ENCODE assay signal across 33 cellular contexts in genomic region chr18:12765586-12765985, GRCh38.
"Had no signal": no experiment of that assay in that cellular context is flagged by ENCODE, and none has a peak within 500 bp of the region (broad histone marks: within the 10 kb centered on the region; RNA-seq: fewer than 3 reads in every experiment).

No MANE protein-coding gene starts in this region.

- H3K27ac Mint-ChIP-seq: activated CD8-positive, alpha-beta T cell treated with anti-CD3 and anti-CD28 coated beads, Interleukin-2, amount 10 ng/mL, durations not matched to agents 7 days and 5 days; activated naive CD4-positive, alpha-beta T cell treated with anti-CD3 and anti-CD28 coated beads, Interleukin-2, amount 10 ng/mL, durations not matched to agents 7 days and 5 days; activated naive CD8-positive, alpha-beta T cell; activated naive CD8-positive, alpha-beta T cell treated with anti-CD3 and anti-CD28 coated beads, Interleukin-2, amount 50 U/mL, for 24 hours; activated T-helper 1 cell treated with anti-CD3 and anti-CD28 coated beads, Interleukin-12 subunit alpha, Interleukin-12 subunit beta, Interleukin-2, Interleukin-4 antibody, amounts not matched to agents 30 ng/mL and 10 ng/mL and 1 ng/mL, durations not matched to agents 14 hours and 24 hours and 36 hours; brain had no signal

- H3K9me3 Mint-ChIP-seq: activated naive CD4-positive, alpha-beta T cell treated with anti-CD3 and anti-CD28 coated beads, Interleukin-2, amount 10 ng/mL, durations not matched to agents 7 days and 5 days; activated naive CD8-positive, alpha-beta T cell treated with anti-CD3 and anti-CD28 coated beads, Interleukin-2, amount 50 U/mL, for 24 hours; activated T-cell treated with anti-CD3 and anti-CD28 coated beads, Interleukin-2, amount 50 U/mL, for 4 hours; activated T-helper 1 cell treated with anti-CD3 and anti-CD28 coated beads, Interleukin-12 subunit alpha, Interleukin-12 subunit beta, Interleukin-2, Interleukin-4 antibody, amounts not matched to agents 30 ng/mL and 10 ng/mL and 1 ng/mL, durations not matched to agents 14 hours and 24 hours and 36 hours had no signal

- H3K27me3 Mint-ChIP-seq: activated naive CD8-positive, alpha-beta T cell; activated naive CD8-positive, alpha-beta T cell treated with anti-CD3 and anti-CD28 coated beads, Interleukin-2, amount 50 U/mL, for 24 hours had no signal

- H3K4me1 Mint-ChIP-seq: activated naive CD4-positive, alpha-beta T cell treated with anti-CD3 and anti-CD28 coated beads, Interleukin-2, amount 10 ng/mL, durations not matched to agents 7 days and 5 days; activated naive CD8-positive, alpha-beta T cell treated with anti-CD3 and anti-CD28 coated beads, Interleukin-2, amount 50 U/mL, for 24 hours; brain had no signal

- H3K4me1 ChIP-seq: Peyer's patch had no signal

- DNase-seq: activated CD4-positive, alpha-beta T cell treated with anti-CD3 and anti-CD28 coated beads for 1 hour; activated CD4-positive, alpha-beta T cell treated with anti-CD3 and anti-CD28 coated beads for 48 hours; activated CD4-positive, alpha-beta T cell treated with anti-CD3 and anti-CD28 coated beads, Interleukin-2, amount 50 U/mL, for 4 hours; activated CD4-positive, CD25-positive, alpha-beta regulatory T cell; activated CD8-positive, alpha-beta memory T cell treated with anti-CD3 and anti-CD28 coated beads, Interleukin-2, amount 50 U/mL, for 4 hours; activated CD8-positive, alpha-beta T cell treated with anti-CD3 and anti-CD28 coated beads, Interleukin-2, amount 10 ng/mL, durations not matched to agents 7 days and 5 days; activated naive CD4-positive, alpha-beta T cell treated with anti-CD3 and anti-CD28 coated beads, Interleukin-2, amount 10 ng/mL, durations not matched to agents 7 days and 5 days; activated naive CD8-positive, alpha-beta T cell treated with anti-CD3 and anti-CD28 coated beads, Interleukin-2, amount 50 U/mL, for 24 hours; activated T-cell treated with anti-CD3 and anti-CD28 coated beads for 4 hours; activated T-cell treated with anti-CD3 and anti-CD28 coated beads, Interleukin-2, amount 50 U/mL, for 4 hours; anterior cingulate cortex; caudate nucleus; cerebellar nuclear complex; MM.1S; MV-4-11; NCI-H1092; NCI-H1436 treated with DMSO at 0.1 percent for 48 hours; NCI-H1694 treated with DMSO at 0.1 percent for 48 hours; NCI-H2171; NCI-H748 treated with DMSO at 0.1 percent for 48 hours; NK-92 treated with Interleukin-12 subunit alpha and Interleukin-12 subunit beta, amount 100 ng/mL, for 24 hours; PC-3; RPMI8226; SIG-M5; SW 1271; T1000; WERI-Rb-1 had no signal

- H3K4me3 ChIP-seq: Peyer's patch had no signal

- ATAC-seq: activated naive CD8-positive, alpha-beta T cell treated with anti-CD3 and anti-CD28 coated beads, Interleukin-2, amount 50 U/mL, for 24 hours; activated T-cell treated with anti-CD3 and anti-CD28 coated beads, Interleukin-2, amount 50 U/mL, for 4 hours; PC-3; Right ventricle myocardium inferior; SK-N-SH treated with all-trans-retinoic acid at 6 μM for 48 hours had no signal

- H3K36me3 ChIP-seq: Peyer's patch, WERI-Rb-1 had no signal

- H3K4me3 Mint-ChIP-seq: activated CD8-positive, alpha-beta T cell treated with anti-CD3 and anti-CD28 coated beads, Interleukin-2, amount 10 ng/mL, durations not matched to agents 7 days and 5 days; activated naive CD4-positive, alpha-beta T cell treated with anti-CD3 and anti-CD28 coated beads, Interleukin-2, amount 10 ng/mL, durations not matched to agents 7 days and 5 days; activated naive CD8-positive, alpha-beta T cell; activated naive CD8-positive, alpha-beta T cell treated with anti-CD3 and anti-CD28 coated beads, Interleukin-2, amount 50 U/mL, for 24 hours; activated T-cell treated with anti-CD3 and anti-CD28 coated beads, Interleukin-2, amount 50 U/mL, for 4 hours; activated T-helper 1 cell treated with anti-CD3 and anti-CD28 coated beads, Interleukin-12 subunit alpha, Interleukin-12 subunit beta, Interleukin-2, Interleukin-4 antibody, amounts not matched to agents 30 ng/mL and 10 ng/mL and 1 ng/mL, durations not matched to agents 14 hours and 24 hours and 36 hours; brain had no signal

- H3K36me3 Mint-ChIP-seq: activated naive CD4-positive, alpha-beta T cell treated with anti-CD3 and anti-CD28 coated beads, Interleukin-2, amount 10 ng/mL, durations not matched to agents 7 days and 5 days; brain had no signal

- H3K9me3 ChIP-seq: Peyer's patch had no signal

- H3K27ac ChIP-seq: Peyer's patch, WERI-Rb-1 had no signal

- H3K27me3 ChIP-seq: Peyer's patch had no signal
